15 cellular contexts compared by ENCODE assay signal in genomic region chrX:153816821-153817220, GRCh38. TPM values are rescaled to one million over a fixed set of nuclear protein-coding genes. Genes with fewer than 3 reads are reported as not detected.
DNase-seq lines count a peak whose midpoint lies in the region; ATAC-seq and TF ChIP-seq lines count a peak whose summit lies in the region.
"Had no signal": no experiment of that assay in that cellular context is flagged by ENCODE, and none has a peak within 500 bp of the region (broad histone marks: within the 10 kb centered on the region; RNA-seq: fewer than 3 reads in every experiment).

No MANE protein-coding gene starts in this region.

- no peak overlapping the region for H3K27ac Mint-ChIP-seq in endodermal cell
- H3K27ac Mint-ChIP-seq in stimulated activated naive CD8-positive, alpha-beta T cell treated with anti-CD3 and anti-CD28 coated beads, Interleukin-15, amount 100 ng/mL, for 72 hours, result peak overlapping the region in 1 of 2 donors; percentile 65

- no peaks in the 10 kb centered on the region for H3K9me3 ChIP-seq in endodermal cell (ENCODE audit: control insufficient read depth, low read length)
- H3K9me3 ChIP-seq: SJSA1 had no signal

- no peaks in the 10 kb centered on the region for H3K27me3 Mint-ChIP-seq in endodermal cell (ENCODE audit: insufficient read depth)
- H3K27me3 Mint-ChIP-seq in stimulated activated naive CD8-positive, alpha-beta T cell treated with anti-CD3 and anti-CD28 coated beads, Interleukin-15, amount 100 ng/mL, for 72 hours, result peaks cover 7% of the 10 kb centered on the region

- DNase-seq in activated gamma-delta T cell treated with Interleukin-2 at 50 U/mL for 16 hours (peak; percentile 34), activated gamma-delta T cell (lab: John Stamatoyannopoulos, UW) (no peak), activated T-cell treated with anti-CD3 and anti-CD28 coated beads for 48 hours (ENCODE audit: low read depth) (peak; percentile 15), endodermal cell (peak; percentile 40), hippocampal formation (lab: John Stamatoyannopoulos, UW) (no peak), pons (ENCODE audit: low spot score) (no peak)
- peak in 1 of 2 donors; percentile 38 for DNase-seq in stimulated activated naive CD8-positive, alpha-beta T cell treated with anti-CD3 and anti-CD28 coated beads, Interleukin-15, amount 100 ng/mL, for 72 hours
- DNase-seq: effector CD4-positive, alpha-beta T cell; H9; midbrain; NCI-H526 had no signal

- H3K4me3 ChIP-seq in endodermal cell (ENCODE audit: low read length), result no peak overlapping the region
- H3K4me3 ChIP-seq: hepatocyte, SJSA1 had no signal

- no peaks in the 10 kb centered on the region for H3K4me1 ChIP-seq in endodermal cell (ENCODE audit: control insufficient read depth, insufficient read depth, low read length)

- H3K4me3 Mint-ChIP-seq in endodermal cell, result no peak overlapping the region
- H3K4me3 Mint-ChIP-seq in stimulated activated naive CD8-positive, alpha-beta T cell treated with anti-CD3 and anti-CD28 coated beads, Interleukin-15, amount 100 ng/mL, for 72 hours, result no peak overlapping the region
- H3K4me3 Mint-ChIP-seq: H9 had no signal

- H3K27me3 ChIP-seq in endodermal cell (ENCODE audit: control insufficient read depth, insufficient read depth, low read length, poor library complexity, severe bottlenecking), result no peaks in the 10 kb centered on the region
- H3K27me3 ChIP-seq: hepatocyte, SJSA1 had no signal

- no peak for TF ChIP-seq CTCF in endodermal cell (conservative IDR thresholded peaks at IDR 0.05)

- H3K9ac ChIP-seq in endodermal cell (ENCODE audit: extremely low read depth, low read length, poor library complexity, severe bottlenecking), result no peak overlapping the region

- no peaks in the 10 kb centered on the region for H3K36me3 Mint-ChIP-seq in endodermal cell (ENCODE audit: low read depth)

- H3K4me1 Mint-ChIP-seq in endodermal cell, result peaks cover 3% of the 10 kb centered on the region
- peaks cover 40% of the 10 kb centered on the region for H3K4me1 Mint-ChIP-seq in stimulated activated naive CD8-positive, alpha-beta T cell treated with anti-CD3 and anti-CD28 coated beads, Interleukin-15, amount 100 ng/mL, for 72 hours

- WGBS in endodermal cell (ENCODE audit: insufficient coverage in 1 of 2, insufficient read length in 1 of 2), 2 experiments, result 96% methylated on average over 13 of the region's 13 CpGs; no CpG with 5 or more reads in 1 of the 2 experiments

- H3K36me3 ChIP-seq in endodermal cell (ENCODE audit: control insufficient read depth, insufficient read depth, low read length), result no peaks in the 10 kb centered on the region
- H3K36me3 ChIP-seq: SJSA1 had no signal

- ATAC-seq in stimulated activated naive CD8-positive, alpha-beta T cell treated with anti-CD3 and anti-CD28 coated beads, Interleukin-15, amount 100 ng/mL, for 72 hours, result peak; percentile 71
- ATAC-seq in HG03460 (IDR thresholded peaks at IDR 0.05; ENCODE audit: unreplicated experiment), result no peak
- ATAC-seq: sciatic nerve had no signal

- peak overlapping the region; percentile 66 for H3K27ac ChIP-seq in endodermal cell (ENCODE audit: low read depth, low read length)
- H3K27ac ChIP-seq: hepatocyte, SJSA1 had no signal

- H3K9me3 Mint-ChIP-seq in endodermal cell, result peaks cover 68% of the 10 kb centered on the region
- no peaks in the 10 kb centered on the region for H3K9me3 Mint-ChIP-seq in stimulated activated naive CD8-positive, alpha-beta T cell treated with anti-CD3 and anti-CD28 coated beads, Interleukin-15, amount 100 ng/mL, for 72 hours

RNA-seq across cellular contexts. Expression of gene PDZD4, which starts 13.5 kb away (rescaled TPM):
- 10 to 100 TPM; 30.1 to 68.3 TPM for total RNA-seq in endodermal cell
- polyA plus RNA-seq in endodermal cell (2013, experiment 1 of 2), result 62.3 TPM
- 55.6 TPM for polyA plus RNA-seq in endodermal cell (2013, experiment 2 of 2)

RNA-seq across cellular contexts. Expression of gene SSR4, which starts 22.4 kb away (rescaled TPM):
- total RNA-seq in endodermal cell, result 100 to 1,000 TPM; 220 to 236 TPM
- 275 TPM for polyA plus RNA-seq in endodermal cell (2013, experiment 1 of 2)
- 267 TPM for polyA plus RNA-seq in endodermal cell (2013, experiment 2 of 2)

RNA-seq across cellular contexts. Expression of gene IDH3G, which starts 22.6 kb away (rescaled TPM):
- total RNA-seq in endodermal cell, result 10 to 100 TPM; 39.5 to 45.0 TPM
- polyA plus RNA-seq in endodermal cell (2013, experiment 1 of 2), result 53.1 TPM
- 48.6 TPM for polyA plus RNA-seq in endodermal cell (2013, experiment 2 of 2)

RNA-seq across cellular contexts. Expression of gene SRPK3, which starts 36.0 kb away (rescaled TPM):
- not detected for total RNA-seq in endodermal cell
- polyA plus RNA-seq in endodermal cell (2013, experiment 1 of 2), result 0.32 TPM
- not detected for polyA plus RNA-seq in endodermal cell (2013, experiment 2 of 2)
- total RNA-seq: H9, SJSA1 had no signal

RNA-seq across cellular contexts. Expression of gene PLXNB3, which starts 52.8 kb away (rescaled TPM):
- 1 to 10 TPM; 1.1 TPM for total RNA-seq in endodermal cell
- polyA plus RNA-seq in endodermal cell (2013, experiment 1 of 2), result 4.5 TPM
- 2.6 TPM for polyA plus RNA-seq in endodermal cell (2013, experiment 2 of 2)

Comparison
In these comparisons a context has a peak if more than half of its experiments do, and no peak if none do; other contexts are left out.
1. DNase-seq: peak in activated gamma-delta T cell treated with Interleukin-2 at 50 U/mL for 16 hours (single experiment), activated T-cell treated with anti-CD3 and anti-CD28 coated beads for 48 hours (single experiment) and endodermal cell (single experiment); none in activated gamma-delta T cell (single experiment), hippocampal formation (0 of 2) and pons (single experiment).